In the genomic region with DNA sequence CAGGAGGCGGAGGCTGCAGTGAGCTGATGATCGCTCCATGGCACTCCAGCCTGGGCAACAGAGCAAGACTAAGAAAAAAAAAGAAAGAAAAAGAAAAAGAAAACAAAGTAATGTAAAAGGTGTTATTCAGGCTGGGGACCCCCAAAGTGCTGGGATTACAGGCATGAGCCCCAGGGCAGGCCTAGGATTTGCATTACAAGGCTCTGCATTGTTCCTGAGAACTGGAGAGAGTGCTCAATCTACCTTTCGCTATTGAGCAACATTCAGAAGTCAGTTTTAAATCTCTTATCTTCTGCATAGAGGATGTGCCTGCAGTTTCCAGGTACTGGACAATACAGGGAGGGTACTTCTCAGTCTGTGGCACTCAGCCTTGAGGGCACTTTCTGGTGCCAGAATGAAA, we compare ENCODE assay signal across 3 cellular contexts. TPM values are rescaled to one million over a fixed set of nuclear protein-coding genes. Genes with fewer than 3 reads are reported as not detected.
"Had no signal": no experiment of that assay in that cellular context is flagged by ENCODE, and none has a peak within 500 bp of the region (broad histone marks: within the 10 kb centered on the region; RNA-seq: fewer than 3 reads in every experiment).

No MANE protein-coding gene starts in this region.

RNA-seq across cellular contexts. Expression of a gene that starts 34.5 kb away (rescaled TPM):
- total RNA-seq: GM23248, H4, HFFc6 had no signal
- polyA plus RNA-seq: GM23248 had no signal
